In the genomic region with DNA sequence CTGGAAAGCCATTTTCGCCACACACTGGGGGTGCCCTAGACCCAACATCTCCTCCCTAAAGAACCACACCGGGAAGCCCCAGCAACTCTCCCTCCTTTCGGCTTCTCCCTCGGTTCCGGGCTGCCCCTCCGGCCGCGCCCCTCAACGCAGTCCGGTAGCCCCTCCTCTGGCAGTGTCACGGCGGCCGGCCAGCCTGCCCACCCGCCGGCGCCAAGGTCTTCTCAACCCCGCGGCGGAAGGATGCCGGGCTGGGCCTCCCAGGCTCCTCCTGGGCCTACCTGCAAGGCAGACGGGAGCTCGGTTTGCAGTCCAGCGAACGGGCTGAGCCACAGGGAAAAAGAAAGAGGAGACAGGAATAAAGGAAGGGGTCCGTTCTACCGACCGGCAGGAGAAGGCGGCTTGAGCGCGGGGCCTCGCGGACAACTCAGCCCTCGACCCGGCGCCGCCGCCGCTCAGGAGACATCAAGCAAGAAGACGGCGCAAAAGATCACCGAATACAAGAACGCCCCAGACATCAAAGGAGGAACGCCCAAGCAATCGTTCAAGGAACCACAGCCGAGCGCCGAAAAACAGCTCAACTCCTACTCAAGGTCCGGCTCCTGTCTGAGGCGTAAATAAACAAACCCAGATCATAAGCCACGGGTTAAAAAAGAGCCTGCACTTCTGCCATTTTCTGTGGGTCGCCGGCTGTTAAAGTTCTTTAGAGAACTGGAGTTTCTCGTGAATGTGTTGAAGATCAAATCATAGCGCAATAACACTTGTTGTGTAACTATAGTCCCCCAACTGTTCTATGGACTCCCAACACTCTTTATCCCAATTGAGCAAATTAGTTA, we compare ENCODE assay signal across 8 cellular contexts. TPM values are rescaled to one million over a fixed set of nuclear protein-coding genes. Genes with fewer than 3 reads are reported as not detected.
DNase-seq lines count a peak whose midpoint lies in the region; ATAC-seq and TF ChIP-seq lines count a peak whose summit lies in the region.

AMBRA1 (minus strand) TSS at position 474 of the 833 bp plus-strand sequence. CDS start 45,643 bp downstream, outside the sequence.

- peak within 1 kb of the TSS; percentile 73 to 100 (median 93) for H3K4me3 ChIP-seq in dorsolateral prefrontal cortex
- peak within 1 kb of the TSS; percentile 76 to 99 (median 91) for H3K4me3 ChIP-seq in right lobe of liver

- intact Hi-C loops in dorsolateral prefrontal cortex (cut with DNase I) (no loop called here), right lobe of liver (cut with DNase I) (no loop called here)

- ATAC-seq in GM19372 (IDR thresholded peaks at IDR 0.05; ENCODE audit: low read depth, unreplicated experiment), result peak; percentile 77
- peak; percentile 43 for ATAC-seq in HG03558 (IDR thresholded peaks at IDR 0.05; ENCODE audit: extremely low read depth, unreplicated experiment)
- ATAC-seq in right lobe of liver, result peak; percentile 96 to 97 (median 97)

- 0% methylated on average over 32 of the region's 54 CpGs for WGBS in right lobe of liver (ENCODE audit: insufficient coverage, low coverage, low lambda C conversion rate, missing lambda C conversion rate)

- no peaks in the 10 kb centered on the region for H3K9me3 ChIP-seq in right lobe of liver

- TF ChIP-seq CTCF in C4-2B (conservative IDR thresholded peaks at IDR 0.05) (no peak), dorsolateral prefrontal cortex (IDR thresholded peaks at IDR 0.05 in 54 of 56, conservative IDR thresholded peaks at IDR 0.05 in 2 of 56; ENCODE audit: low read depth in 1 of 56, partially characterized antibody in 56 of 56) (peak in 45 of 56 donors; percentile 8 to 63 (median 38)), right lobe of liver (IDR thresholded peaks at IDR 0.05) (no peak)

- H3K27ac ChIP-seq in C4-2B (peak within 1 kb of the TSS; percentile 79), dorsolateral prefrontal cortex (peak within 1 kb of the TSS; percentile 13 to 93 (median 85)), right lobe of liver (peak within 1 kb of the TSS; percentile 51 to 82 (median 67))

- DNase-seq in NCI-H748 treated with DMSO at 0.1 percent for 48 hours (lab: John Stamatoyannopoulos, UW) (peak; percentile 79), dorsolateral prefrontal cortex (peak; percentile 80 to 95 (median 90)), right lobe of liver (peak; percentile 80 to 89 (median 89))
- DNase-seq in activated CD4-positive, alpha-beta T cell treated with anti-CD3 and anti-CD28 coated beads, Interleukin-2, amount 50 U/mL, for 48 hours, result peak; percentile 87 to 90
- DNase-seq in stimulated activated CD4-positive, alpha-beta T cell treated with anti-CD3 and anti-CD28 coated beads, Interleukin-4, amount 100 ng/mL, for 24 hours, result peak; percentile 86

- no peaks in the 10 kb centered on the region for H3K36me3 ChIP-seq in right lobe of liver

- peak; percentile 30 for TF ChIP-seq POLR2A in right lobe of liver (IDR thresholded peaks at IDR 0.05)

- H3K27me3 ChIP-seq in dorsolateral prefrontal cortex (no peaks in the 10 kb centered on the region), right lobe of liver (no peaks in the 10 kb centered on the region)

- peaks cover 0 to 46% (median 4%) of the 10 kb centered on the region in 4 donors for H3K4me1 ChIP-seq in right lobe of liver

RNA-seq across cellular contexts. Expression of gene AMBRA1, which starts in this region (rescaled TPM):
- total RNA-seq in dorsolateral prefrontal cortex, result 10 to 100 TPM; 38.0 to 80.2 (median 50.1) TPM
- 10 to 100 TPM; 11.0 to 15.7 (median 13.6) TPM for total RNA-seq in right lobe of liver

Comparison
In these comparisons a context has a peak if more than half of its experiments do, and no peak if none do; other contexts are left out.
1. Peak in every context shown above with its lines: DNase-seq, ATAC-seq, H3K4me3 ChIP-seq and H3K27ac ChIP-seq.
2. CTCF ChIP-seq: peak in dorsolateral prefrontal cortex (45 of 56); none in C4-2B (single experiment) and right lobe of liver (0 of 4).
3. ATAC-seq: peak in every context shown above with its lines; median percentile 97 in right lobe of liver; 77 in GM19372; 43 in HG03558.